In genomic region chr2:239222346-239223028, GRCh38 we compare ENCODE assay signal across 9 cellular contexts.
A peak's percentile ranks its signal among the peaks of the same experiment; 100 is the strongest.
DNase-seq lines count a peak whose midpoint lies in the region; ATAC-seq lines count a peak whose summit lies in the region.
"Had no signal": no experiment of that assay in that cellular context is flagged by ENCODE, and none has a peak within 500 bp of the region (broad histone marks: within the 10 kb centered on the region; RNA-seq: fewer than 3 reads in every experiment).

No MANE protein-coding gene starts in this region.

- peak overlapping the region; percentile 78 to 93 for H3K27ac Mint-ChIP-seq in natural killer cell treated with Interleukin-12 subunit alpha and Interleukin-12 subunit beta and Interleukin-15 and Interleukin-18, amount 100 ng/mL, for 72 hours

- H3K36me3 Mint-ChIP-seq in natural killer cell treated with Interleukin-12 subunit alpha and Interleukin-12 subunit beta and Interleukin-15 and Interleukin-18, amount 100 ng/mL, for 72 hours: no peaks in the 10 kb centered on the region

- DNase-seq in AML-193 (lab: John Stamatoyannopoulos, UW) (peak; percentile 87 to 90), NCI-H226 (peak; percentile 24), dedifferentiated amniotic fluid mesenchymal stem cell (ENCODE audit: extremely low spot score) (peak; percentile 38), SW 1271 (lab: John Stamatoyannopoulos, UW) (no peak)
- no peak for DNase-seq in natural killer cell treated with Interleukin-12 subunit alpha and Interleukin-12 subunit beta and Interleukin-15 and Interleukin-18, amount 100 ng/mL, for 72 hours (ENCODE audit: low spot score)
- DNase-seq: stimulated activated CD4-positive, alpha-beta T cell treated with anti-CD3 and anti-CD28 coated beads, Interleukin-12 subunit alpha, Interleukin-12 subunit beta, amount 100 ng/mL, for 4 hours had no signal

- H3K9me3 Mint-ChIP-seq in natural killer cell treated with Interleukin-12 subunit alpha and Interleukin-12 subunit beta and Interleukin-15 and Interleukin-18, amount 100 ng/mL, for 72 hours: no peaks in the 10 kb centered on the region

- peaks cover 49 to 66% of the 10 kb centered on the region in 2 donors for H3K4me1 Mint-ChIP-seq in natural killer cell treated with Interleukin-12 subunit alpha and Interleukin-12 subunit beta and Interleukin-15 and Interleukin-18, amount 100 ng/mL, for 72 hours (ENCODE audit: low read depth in 2 of 2)

- peak overlapping the region; percentile 83 for H3K4me3 Mint-ChIP-seq in natural killer cell treated with Interleukin-12 subunit alpha and Interleukin-12 subunit beta and Interleukin-15 and Interleukin-18, amount 100 ng/mL, for 72 hours

- no peaks in the 10 kb centered on the region for H3K27me3 Mint-ChIP-seq in natural killer cell treated with Interleukin-12 subunit alpha and Interleukin-12 subunit beta and Interleukin-15 and Interleukin-18, amount 100 ng/mL, for 72 hours

- peak in 1 of 2 donors; percentile 64 for ATAC-seq in natural killer cell treated with Interleukin-12 subunit alpha and Interleukin-12 subunit beta and Interleukin-15 and Interleukin-18, amount 100 ng/mL, for 72 hours
- ATAC-seq in HG03442 (IDR thresholded peaks at IDR 0.05; ENCODE audit: unreplicated experiment) (no peak), HG02610 (IDR thresholded peaks at IDR 0.05; ENCODE audit: unreplicated experiment) (no peak), GM21576 (IDR thresholded peaks at IDR 0.05; ENCODE audit: unreplicated experiment) (no peak)

Comparison
In these comparisons a context has a peak if more than half of its experiments do, and no peak if none do; other contexts are left out.
1. DNase-seq: peak in AML-193 (2 of 2), NCI-H226 (single experiment) and dedifferentiated amniotic fluid mesenchymal stem cell (single experiment); none in natural killer cell treated with Interleukin-12 subunit alpha and Interleukin-12 subunit beta and Interleukin-15 and Interleukin-18, amount 100 ng/mL, for 72 hours (single experiment) and SW 1271 (0 of 2).